In genomic region chr17:19013226-19013625, GRCh38 we compare ENCODE assay signal across 16 cellular contexts. TPM values are rescaled to one million over a fixed set of nuclear protein-coding genes. Genes with fewer than 3 reads are reported as not detected.
DNase-seq lines count a peak whose midpoint lies in the region; ATAC-seq and TF ChIP-seq lines count a peak whose summit lies in the region.
"Had no signal": no experiment of that assay in that cellular context is flagged by ENCODE, and none has a peak within 500 bp of the region (broad histone marks: within the 10 kb centered on the region; RNA-seq: fewer than 3 reads in every experiment).

No MANE protein-coding gene starts in this region.

- 97% methylated on average over 12 of the region's 12 CpGs for WGBS in right cardiac atrium
- WGBS in prostate gland, result 100% methylated on average over 7 of the region's 12 CpGs

- H3K9me3 ChIP-seq in left ventricle myocardium inferior (replicated peaks) (no peaks in the 10 kb centered on the region), right cardiac atrium (ENCODE audit: control insufficient read depth, low read length) (no peaks in the 10 kb centered on the region), mucosa of descending colon (no peaks in the 10 kb centered on the region), prostate gland (no peaks in the 10 kb centered on the region)
- H3K9me3 ChIP-seq in effector memory CD4-positive, alpha-beta T cell (ENCODE audit: control insufficient read depth, low read length), result no peaks in the 10 kb centered on the region
- H3K9me3 ChIP-seq: BLaER1, Caco-2 had no signal

- H3K36me3 ChIP-seq in left ventricle myocardium inferior, result no peaks in the 10 kb centered on the region
- no peaks in the 10 kb centered on the region for H3K36me3 ChIP-seq in mucosa of descending colon (ENCODE audit: low read depth)
- H3K36me3 ChIP-seq in prostate gland, result no peaks in the 10 kb centered on the region
- H3K36me3 ChIP-seq in effector memory CD4-positive, alpha-beta T cell (ENCODE audit: control insufficient read depth, insufficient read depth, low read length), result no peaks in the 10 kb centered on the region
- H3K36me3 ChIP-seq: BLaER1 had no signal

- H3K4me1 ChIP-seq in left ventricle myocardium inferior (no peaks in the 10 kb centered on the region), right cardiac atrium (ENCODE audit: control insufficient read depth, insufficient read depth, low read length) (no peaks in the 10 kb centered on the region), mucosa of descending colon (ENCODE audit: low read depth) (peaks cover 11% of the 10 kb centered on the region), prostate gland (replicated peaks) (no peaks in the 10 kb centered on the region)
- peaks cover 3% of the 10 kb centered on the region for H3K4me1 ChIP-seq in effector memory CD4-positive, alpha-beta T cell (ENCODE audit: control insufficient read depth, insufficient read depth, low read length, poor library complexity, severe bottlenecking)
- H3K4me1 ChIP-seq: Caco-2 had no signal

- H3K27ac ChIP-seq in left ventricle myocardium inferior (replicated peaks), result no peak overlapping the region
- no peak overlapping the region for H3K27ac ChIP-seq in right cardiac atrium (ENCODE audit: low read length)
- no peak overlapping the region for H3K27ac ChIP-seq in prostate gland
- H3K27ac ChIP-seq in effector memory CD4-positive, alpha-beta T cell (ENCODE audit: insufficient read depth, low read length, poor library complexity, severe bottlenecking), result no peak overlapping the region
- H3K27ac ChIP-seq: BLaER1 had no signal

- TF ChIP-seq CTCF in left ventricle myocardium inferior (IDR thresholded peaks at IDR 0.05; ENCODE audit: borderline replicate concordance), result no peak
- no peak for TF ChIP-seq CTCF in mucosa of descending colon (IDR thresholded peaks at IDR 0.05)
- no peak for TF ChIP-seq CTCF in prostate gland (IDR thresholded peaks at IDR 0.05)

- ATAC-seq in Right ventricle myocardium superior (ENCODE audit: poor library complexity) (no peak), right cardiac atrium (no peak), mucosa of descending colon (no peak)
- ATAC-seq: GM23338 had no signal

- intact Hi-C loops in Right ventricle myocardium superior (cut with DNase I), result no loop called here
- intact Hi-C loops in left ventricle myocardium inferior (cut with micrococcal nuclease), result no loop called here
- intact Hi-C loops in right cardiac atrium (cut with DNase I), result loop anchor here in 1 of 4 donors (5.0 kb wide), 1 partner anchor 51 kb away; no protein-coding TSS in a partner anchor
- intact Hi-C loops in mucosa of descending colon (cut with DNase I, micrococcal nuclease), result no loop called here
- intact Hi-C loops in prostate gland (cut with DNase I), result no loop called here

- no peaks in the 10 kb centered on the region for H3K27me3 ChIP-seq in left ventricle myocardium inferior (ENCODE audit: low read depth)
- H3K27me3 ChIP-seq in right cardiac atrium (ENCODE audit: control insufficient read depth, insufficient read depth), result no peaks in the 10 kb centered on the region
- H3K27me3 ChIP-seq in prostate gland (replicated peaks; ENCODE audit: insufficient read depth), result no peaks in the 10 kb centered on the region
- no peaks in the 10 kb centered on the region for H3K27me3 ChIP-seq in effector memory CD4-positive, alpha-beta T cell (replicated peaks; ENCODE audit: control insufficient read depth, insufficient read depth, low read length, poor library complexity, severe bottlenecking)
- H3K27me3 ChIP-seq: BLaER1 had no signal

- no peak for TF ChIP-seq POLR2A in prostate gland (IDR thresholded peaks at IDR 0.05)

- DNase-seq in Right ventricle myocardium superior (peak; percentile 20), left ventricle myocardium inferior (no peak), right cardiac atrium (peak; percentile 4 to 32 (median 28)), mucosa of descending colon (peak in 2 of 3 donors; percentile 31 to 45), prostate gland (ENCODE audit: low spot score) (no peak), NCI-H774 (lab: John Stamatoyannopoulos, UW) (no peak)
- no peak for DNase-seq in effector memory CD4-positive, alpha-beta T cell
- DNase-seq: 8988T; AML-193; Caco-2; CD8-positive, alpha-beta memory T cell; DND-41; GDM1; H7 had no signal

- H3K4me3 ChIP-seq in left ventricle myocardium inferior (no peak overlapping the region), right cardiac atrium (ENCODE audit: low read length) (no peak overlapping the region), mucosa of descending colon (no peak overlapping the region), prostate gland (no peak overlapping the region)
- H3K4me3 ChIP-seq in effector memory CD4-positive, alpha-beta T cell (ENCODE audit: insufficient read depth, low read depth, low read length, poor library complexity, severe bottlenecking), result no peak overlapping the region
- H3K4me3 ChIP-seq: BLaER1, GM23338 had no signal

RNA-seq across cellular contexts. Expression of gene FAM83G, which starts 8.7 kb away (rescaled TPM):
- total RNA-seq in Right ventricle myocardium superior (1.9 TPM), left ventricle myocardium inferior (2.2 TPM), right cardiac atrium (10 to 100 TPM; 27.7 to 40.2 (median 30.3) TPM), mucosa of descending colon (10 to 100 TPM; 18.9 to 40.4 (median 29.1) TPM), prostate gland (1 to 10 TPM; 7.3 to 9.5 TPM)
- 18.7 TPM for polyA plus RNA-seq in right cardiac atrium

RNA-seq across cellular contexts. Expression of gene GRAP, which starts 33.5 kb away (rescaled TPM):
- total RNA-seq in Right ventricle myocardium superior (2.0 TPM), left ventricle myocardium inferior (1.7 TPM), right cardiac atrium (1 to 10 TPM; 2.8 to 4.1 (median 3.6) TPM), mucosa of descending colon (1 to 10 TPM; 1.2 to 2.5 (median 1.8) TPM), prostate gland (10 to 100 TPM in 1 of 2 donors, under 1 TPM in 1; 0.27 to 11.1 TPM)
- polyA plus RNA-seq in right cardiac atrium, result 2.3 TPM
- polyA plus RNA-seq: GM23338 had no signal

Comparison
In these comparisons a context has a peak if more than half of its experiments do, and no peak if none do; other contexts are left out.
1. DNase-seq: peak in Right ventricle myocardium superior (single experiment), right cardiac atrium (3 of 3) and mucosa of descending colon (2 of 3); none in left ventricle myocardium inferior (single experiment), prostate gland (single experiment), effector memory CD4-positive, alpha-beta T cell (0 of 3) and NCI-H774 (single experiment).